In genomic region chr18:46574740-46575108, GRCh38 we compare ENCODE assay signal across 18 cellular contexts.
"Had no signal": no experiment of that assay in that cellular context is flagged by ENCODE, and none has a peak within 500 bp of the region (broad histone marks: within the 10 kb centered on the region; RNA-seq: fewer than 3 reads in every experiment).

No MANE protein-coding gene starts in this region.

- H3K36me3 Mint-ChIP-seq: stimulated activated naive B cell treated with anti-CD40 and anti-IgM and Interleukin-4, amounts not matched to agents 10 μg/mL and 1 μg/mL and 100 μg/mL, for 72 hours; type B pancreatic cell had no signal

- H3K9me3 ChIP-seq: sigmoid colon had no signal

- H3K4me3 Mint-ChIP-seq: activated naive CD8-positive, alpha-beta T cell; activated T-cell treated with anti-CD3 and anti-CD28 coated beads, Interleukin-2, amount 50 U/mL, for 4 hours; stimulated activated naive B cell treated with anti-CD40 and anti-IgM and Interleukin-4, amounts not matched to agents 10 μg/mL and 1 μg/mL and 100 μg/mL, for 72 hours; type B pancreatic cell had no signal

- H3K27me3 ChIP-seq: foreskin keratinocyte, sigmoid colon had no signal

- H3K4me3 ChIP-seq: coronary artery, sigmoid colon, smooth muscle cell had no signal

- H3K36me3 ChIP-seq: sigmoid colon had no signal

- H3K4me1 ChIP-seq: foreskin keratinocyte, sigmoid colon had no signal

- H3K4me2 ChIP-seq: smooth muscle cell had no signal

- DNase-seq: activated CD8-positive, alpha-beta memory T cell treated with anti-CD3 and anti-CD28 coated beads, Interleukin-2, amount 50 U/mL, for 48 hours; activated naive CD4-positive, alpha-beta T cell; activated T-cell treated with anti-CD3 and anti-CD28 coated beads, Interleukin-2, amount 50 U/mL, for 4 hours; amygdala; foreskin keratinocyte; left ventricle myocardium superior; midbrain; posterior cingulate gyrus; sigmoid colon; stimulated activated CD4-positive, alpha-beta T cell treated with anti-CD3 and anti-CD28 coated beads, Interleukin-15, amount 100 ng/mL, for 24 hours; stimulated activated CD8-positive, alpha-beta memory T cell treated with anti-CD3 and anti-CD28 coated beads, Interleukin-4, amount 100 ng/mL, for 48 hours; stimulated activated naive B cell treated with anti-CD40 and anti-IgM and Interleukin-4, amounts not matched to agents 10 μg/mL and 1 μg/mL and 100 μg/mL, for 72 hours; T-helper 1 cell had no signal

- H3K27ac Mint-ChIP-seq: activated naive CD8-positive, alpha-beta T cell; activated T-helper 2 cell treated with anti-CD3 and anti-CD28 coated beads, Interferon-gamma antibody, Interleukin-2, Interleukin-4, amounts not matched to agents 10 μg/mL and 5 μg/mL and 100 μg/mL, durations not matched to agents 14 hours and 24 hours and 36 hours; stimulated activated naive B cell treated with anti-CD40 and anti-IgM and Interleukin-4, amounts not matched to agents 10 μg/mL and 1 μg/mL and 100 μg/mL, for 72 hours; type B pancreatic cell had no signal

- H3K27ac ChIP-seq: coronary artery, foreskin keratinocyte, sigmoid colon had no signal

- H3K9me3 Mint-ChIP-seq: activated T-cell treated with anti-CD3 and anti-CD28 coated beads, Interleukin-2, amount 50 U/mL, for 4 hours; type B pancreatic cell had no signal
